ENCODE assay signal across 8 cellular contexts in genomic region chr16:87855852-87856715, GRCh38. TPM values are rescaled to one million over a fixed set of nuclear protein-coding genes. Genes with fewer than 3 reads are reported as not detected.
DNase-seq lines count a peak whose midpoint lies in the region; FAIRE-seq and TF ChIP-seq lines count a peak whose summit lies in the region.

No MANE protein-coding gene starts in this region.

- no peak for FAIRE-seq in GM19239 (lab: Jason Lieb, UNC)

- no peak overlapping the region for H3K4me3 ChIP-seq in H7 (ENCODE audit: insufficient read depth, low read depth, low read length)

- H3K27me3 ChIP-seq in H7 (ENCODE audit: control insufficient read depth, insufficient read depth, low read length), result no peaks in the 10 kb centered on the region

- peak; percentile 66 for DNase-seq in LHCN-M2 (ENCODE audit: low read depth)
- DNase-seq in astrocyte of the hippocampus (ENCODE audit: low read depth, low spot score), result peak; percentile 49
- DNase-seq in kidney tubule cell (ENCODE audit: low spot score), result peak; percentile 60
- DNase-seq in substantia nigra (lab: John Stamatoyannopoulos, UW), result peak in 30 of 49 donors; percentile 10 to 75 (median 46)
- DNase-seq in GM19239 (ENCODE audit: insufficient read length, low spot score), result no peak
- no peak for DNase-seq in H7
- DNase-seq in OCI-M2 (lab: John Stamatoyannopoulos, UW; ENCODE audit: unreplicated experiment), result no peak

- peaks cover 2% of the 10 kb centered on the region; the same call in 1 of the 2 replicates for H3K36me3 ChIP-seq in H7 (replicated peaks; ENCODE audit: control insufficient read depth, insufficient read depth, low read length)

- TF ChIP-seq CTCF in C4-2B (conservative IDR thresholded peaks at IDR 0.05), result no peak

- H3K27ac ChIP-seq in C4-2B (peak overlapping the region; percentile 80), substantia nigra (ENCODE audit: low read depth, low read length, poor library complexity, severe bottlenecking) (peak overlapping the region; percentile 71)

RNA-seq across cellular contexts. Expression of gene SLC7A5, which starts 13.2 kb away (rescaled TPM):
- total RNA-seq in LHCN-M2 (2014; rRNA removed), result 21.9 and 24.5 TPM in 2 replicates
- 248 TPM for polyA plus RNA-seq in LHCN-M2 (2012)
- total RNA-seq in H7 (2014; rRNA removed; shearing (Covaris generic)), result 91.6 and 188 TPM in 2 replicates

Comparison
In these comparisons a context has a peak if more than half of its experiments do, and no peak if none do; other contexts are left out.
1. DNase-seq: peak in LHCN-M2 (single experiment), astrocyte of the hippocampus (single experiment), kidney tubule cell (single experiment) and substantia nigra (30 of 49); none in GM19239 (single experiment), H7 (single experiment) and OCI-M2 (single experiment).